8 cellular contexts compared by ENCODE assay signal in genomic region chr9:129988607-129989361, GRCh38. TPM values are rescaled to one million over a fixed set of nuclear protein-coding genes. Genes with fewer than 3 reads are reported as not detected.
A peak's percentile ranks its signal among the peaks of the same experiment; 100 is the strongest.
DNase-seq lines count a peak whose midpoint lies in the region; ATAC-seq, FAIRE-seq and TF ChIP-seq lines count a peak whose summit lies in the region.

No MANE protein-coding gene starts in this region.

- H3K4me1 ChIP-seq in HEK293 (ENCODE audit: control insufficient read depth, insufficient read depth, low read length), result peaks cover 3% of the 10 kb centered on the region; the same call in 1 of the 2 replicates
- H3K4me1 ChIP-seq in OCI-LY1 (ENCODE audit: insufficient read depth, low read length, severe bottlenecking), result peaks cover 33% of the 10 kb centered on the region
- H3K4me1 ChIP-seq in naive thymus-derived CD4-positive, alpha-beta T cell (ENCODE audit: control insufficient read depth in 2 of 2, insufficient read depth in 2 of 2, low read length in 2 of 2), result peaks cover 43 to 48% of the 10 kb centered on the region in 2 donors

- H3K27me3 Mint-ChIP-seq in naive thymus-derived CD4-positive, alpha-beta T cell, result no peaks in the 10 kb centered on the region

- H3K9me3 ChIP-seq in HEK293 (ENCODE audit: control insufficient read depth, insufficient read depth, low read depth, low read length) (no peaks in the 10 kb centered on the region), OCI-LY1 (ENCODE audit: low read length) (no peaks in the 10 kb centered on the region)
- no peaks in the 10 kb centered on the region for H3K9me3 ChIP-seq in naive thymus-derived CD4-positive, alpha-beta T cell (ENCODE audit: control insufficient read depth in 2 of 3, low read length in 3 of 3)

- H3K9me2 ChIP-seq in OCI-LY1 (ENCODE audit: low read depth, low read length), result no peaks in the 10 kb centered on the region

- ATAC-seq in GM18870 (IDR thresholded peaks at IDR 0.05; ENCODE audit: unreplicated experiment), result peak; percentile 66
- peak; percentile 67 for ATAC-seq in naive thymus-derived CD4-positive, alpha-beta T cell

- H3K36me3 Mint-ChIP-seq in naive thymus-derived CD4-positive, alpha-beta T cell, result peaks cover under 1 to 28% (median 22%) of the 10 kb centered on the region in 5 donors

- POLR2A ChIA-PET in HEK293 (lab: Yijun Ruan, JAX), result interaction anchor here (0.7 kb wide), 1 partner anchor 278 kb away, joined by 3 read pairs; no protein-coding TSS in a partner anchor
- POLR2A ChIA-PET in naive thymus-derived CD4-positive, alpha-beta T cell (lab: Charles Lee), result interaction anchor here (0.6 to 2.4 kb wide), 5 partner anchors 11 to 118 kb away, joined by 3 to 7 read pairs (median 4); no protein-coding TSS in a partner anchor

- intact Hi-C loops in naive thymus-derived CD4-positive, alpha-beta T cell (cut with micrococcal nuclease), result no loop called here

- H3K4me2 ChIP-seq in OCI-LY1 (ENCODE audit: low read length), result peak overlapping the region; percentile 34; the same call in 1 of the 2 replicates

- FAIRE-seq in D721Med (lab: Jason Lieb, UNC), result no peak

- H3K9ac ChIP-seq in OCI-LY1 (ENCODE audit: low read length), result no peak overlapping the region

- peaks cover 0 to 3% of the 10 kb centered on the region in 2 experiments; a peak in 1 of 3 replicates for H3K36me3 ChIP-seq in HEK293 (ENCODE audit: control insufficient read depth in 2 of 2, insufficient read depth in 1 of 2, low read length in 2 of 2)
- H3K36me3 ChIP-seq in OCI-LY1 (ENCODE audit: insufficient read depth, low read length), result no peaks in the 10 kb centered on the region
- peaks cover 0 to 1% (median 0%) of the 10 kb centered on the region in 3 experiments for H3K36me3 ChIP-seq in naive thymus-derived CD4-positive, alpha-beta T cell (ENCODE audit: control insufficient read depth in 2 of 3, insufficient read depth in 3 of 3, low read length in 3 of 3)

- TF ChIP-seq CTCF in HEK293 (tag by site-specific recombination; IDR thresholded peaks at IDR 0.05), result no peak
- no peak for TF ChIP-seq CTCF in OCI-LY1 (IDR thresholded peaks at IDR 0.05; ENCODE audit: low read length)
- TF ChIP-seq CTCF in D721Med (IDR thresholded peaks at IDR 0.05; ENCODE audit: insufficient read depth, missing control alignments), result no peak

- CTCF ChIA-PET in HEK293 (lab: Yijun Ruan, JAX), result interaction anchor here (0.6 kb wide), 1 partner anchor 346 kb away, joined by 3 read pairs; no protein-coding TSS in a partner anchor
- CTCF ChIA-PET in naive thymus-derived CD4-positive, alpha-beta T cell (lab: Charles Lee), result no interaction called here

- H3K27me3 ChIP-seq in OCI-LY1 (ENCODE audit: insufficient read depth, low read length), result no peaks in the 10 kb centered on the region
- H3K27me3 ChIP-seq in naive thymus-derived CD4-positive, alpha-beta T cell (ENCODE audit: control insufficient read depth in 2 of 2, insufficient read depth in 2 of 2, low read length in 2 of 2), result no peaks in the 10 kb centered on the region

- peak in 4 of 9 donors; percentile 25 to 58 (median 29) for DNase-seq in naive thymus-derived CD4-positive, alpha-beta T cell
- DNase-seq in NCI-H69 (lab: John Stamatoyannopoulos, UW), result no peak
- DNase-seq in NCI-H2196 (lab: John Stamatoyannopoulos, UW; ENCODE audit: unreplicated experiment), result no peak
- DNase-seq in D721Med (ENCODE audit: insufficient read length, low spot score), result no peak
- no peak for DNase-seq in NCI-H2227 treated with DMSO at 0.1 percent for 48 hours (lab: John Stamatoyannopoulos, UW)

- no peaks in the 10 kb centered on the region for H3F3A ChIP-seq in OCI-LY1 (ENCODE audit: insufficient read depth, low read length)

- peaks cover 0 to 2% (median 0%) of the 10 kb centered on the region in 11 donors for H3K9me3 Mint-ChIP-seq in naive thymus-derived CD4-positive, alpha-beta T cell

- H3K4me3 Mint-ChIP-seq in naive thymus-derived CD4-positive, alpha-beta T cell, result peak overlapping the region; percentile 18 to 85 (median 48)

- H2AFZ ChIP-seq in OCI-LY1 (ENCODE audit: low read length), result no peak overlapping the region

- peak overlapping the region; percentile 54 to 98 (median 92) for H3K27ac Mint-ChIP-seq in naive thymus-derived CD4-positive, alpha-beta T cell

- no peak overlapping the region for H3K4me3 ChIP-seq in HEK293 (ENCODE audit: low read depth, low read length)
- no peak overlapping the region for H3K4me3 ChIP-seq in OCI-LY1 (ENCODE audit: low read depth, low read length, poor library complexity, severe bottlenecking)
- H3K4me3 ChIP-seq in naive thymus-derived CD4-positive, alpha-beta T cell (ENCODE audit: low read length), result no peak overlapping the region

- H3K4me1 Mint-ChIP-seq in naive thymus-derived CD4-positive, alpha-beta T cell, result peaks cover 44 to 83% (median 73%) of the 10 kb centered on the region in 7 donors

- H3K27ac ChIP-seq in HEK293 (ENCODE audit: extremely low read depth, low read depth, low read length) (no peak overlapping the region), OCI-LY1 (ENCODE audit: low read depth, low read length, poor library complexity, severe bottlenecking) (peak overlapping the region; percentile 39)
- peak overlapping the region; percentile 76 for H3K27ac ChIP-seq in naive thymus-derived CD4-positive, alpha-beta T cell (ENCODE audit: low read depth, low read length)

- H3K79me2 ChIP-seq in OCI-LY1 (ENCODE audit: insufficient read depth, low read length), result no peaks in the 10 kb centered on the region

- H4K20me1 ChIP-seq in OCI-LY1 (ENCODE audit: insufficient read depth, low read length), result no peaks in the 10 kb centered on the region

TF ChIP-seq in HEK293, 187 proteins besides CTCF, POLR2A, EP300 and RAD21:
- TF ChIP-seq ZNF623 (tag by site-specific recombination; IDR thresholded peaks at IDR 0.05) (peak; percentile 60), YY2 (tag by site-specific recombination; IDR thresholded peaks at IDR 0.05) (no peak)

RNA-seq across cellular contexts. Expression of gene FNBP1, which starts 54.2 kb away (rescaled TPM):
- total RNA-seq in naive thymus-derived CD4-positive, alpha-beta T cell, result 100 to 1,000 TPM; 160 to 207 (median 174) TPM
- polyA plus RNA-seq in naive thymus-derived CD4-positive, alpha-beta T cell, result 100 to 1,000 TPM; 138 to 160 TPM
